Comparison of ENCODE assay signal across 13 cellular contexts in genomic region chr7:121020652-121021051, GRCh38. TPM values are rescaled to one million over a fixed set of nuclear protein-coding genes. Genes with fewer than 3 reads are reported as not detected.
DNase-seq lines count a peak whose midpoint lies in the region; ATAC-seq, FAIRE-seq and TF ChIP-seq lines count a peak whose summit lies in the region.
"Had no signal": no experiment of that assay in that cellular context is flagged by ENCODE, and none has a peak within 500 bp of the region (broad histone marks: within the 10 kb centered on the region; RNA-seq: fewer than 3 reads in every experiment).

No MANE protein-coding gene starts in this region.

- TF ChIP-seq POLR2A in sigmoid colon (IDR thresholded peaks at IDR 0.05) = no peak

- CTCF ChIA-PET in activated CD8-positive, alpha-beta T cell treated with anti-CD3 and anti-CD28 coated beads for 36 hours (lab: Charles Lee) = no interaction called here

- H3K4me1 ChIP-seq in SJSA1 (replicated peaks) = peaks cover 88% of the 10 kb centered on the region
- peaks cover 0 to 93% (median 72%) of the 10 kb centered on the region in 4 donors for H3K4me1 ChIP-seq in sigmoid colon

- no peaks in the 10 kb centered on the region for H3K27me3 ChIP-seq in SJSA1 (replicated peaks)
- no peaks in the 10 kb centered on the region for H3K27me3 ChIP-seq in sigmoid colon

- no peaks in the 10 kb centered on the region for H3K36me3 Mint-ChIP-seq in activated CD8-positive, alpha-beta T cell treated with anti-CD3 and anti-CD28 coated beads for 36 hours (ENCODE audit: low read depth)

- H3K27me3 Mint-ChIP-seq in activated CD8-positive, alpha-beta T cell treated with anti-CD3 and anti-CD28 coated beads for 36 hours = peaks cover 4% of the 10 kb centered on the region

- ATAC-seq in activated CD8-positive, alpha-beta T cell treated with anti-CD3 and anti-CD28 coated beads for 36 hours = no peak

- no peak for TF ChIP-seq CTCF in fibroblast of mammary gland (conservative IDR thresholded peaks at IDR 0.05; ENCODE audit: control insufficient read depth, insufficient read depth, low read depth, low read length)
- no peak for TF ChIP-seq CTCF in sigmoid colon (IDR thresholded peaks at IDR 0.05)
- no peak for TF ChIP-seq CTCF in activated CD8-positive, alpha-beta T cell treated with anti-CD3 and anti-CD28 coated beads for 36 hours (IDR thresholded peaks at IDR 0.05)

- FAIRE-seq in urothelium cell line (lab: Jason Lieb, UNC) = no peak
- FAIRE-seq: keratinocyte, small intestine had no signal

- no peaks in the 10 kb centered on the region for H3K9me3 Mint-ChIP-seq in activated CD8-positive, alpha-beta T cell treated with anti-CD3 and anti-CD28 coated beads for 36 hours

- H3K4me3 ChIP-seq in SJSA1 (no peak overlapping the region), fibroblast of mammary gland (ENCODE audit: control insufficient read depth, low read depth, low read length) (no peak overlapping the region), sigmoid colon (no peak overlapping the region)

- H3K27ac ChIP-seq in SJSA1 = peak overlapping the region; percentile 57
- H3K27ac ChIP-seq in sigmoid colon = peak overlapping the region; percentile 52 to 80 (median 66)

- POLR2A ChIA-PET in activated CD8-positive, alpha-beta T cell treated with anti-CD3 and anti-CD28 coated beads for 36 hours (lab: Charles Lee) = no interaction called here

- no peak overlapping the region for H3K27ac Mint-ChIP-seq in activated CD8-positive, alpha-beta T cell treated with anti-CD3 and anti-CD28 coated beads for 36 hours

- H3K36me3 ChIP-seq in SJSA1 (peaks cover 32% of the 10 kb centered on the region), sigmoid colon (no peaks in the 10 kb centered on the region)

- H3K9me3 ChIP-seq in SJSA1 (replicated peaks) (no peaks in the 10 kb centered on the region), sigmoid colon (no peaks in the 10 kb centered on the region)

- no peaks in the 10 kb centered on the region for H3K4me1 Mint-ChIP-seq in activated CD8-positive, alpha-beta T cell treated with anti-CD3 and anti-CD28 coated beads for 36 hours (ENCODE audit: low read depth)

- intact Hi-C loops in sigmoid colon (cut with DNase I) = no loop called here
- intact Hi-C loops in activated CD8-positive, alpha-beta T cell treated with anti-CD3 and anti-CD28 coated beads for 36 hours (cut with micrococcal nuclease) = no loop called here

- no peak overlapping the region for H3K4me3 Mint-ChIP-seq in activated CD8-positive, alpha-beta T cell treated with anti-CD3 and anti-CD28 coated beads for 36 hours

- TF ChIP-seq EP300 in sigmoid colon (IDR thresholded peaks at IDR 0.05) = no peak

- DNase-seq in H4 (ENCODE audit: low spot score) = peak; percentile 35
- DNase-seq in SJSA1 (ENCODE audit: low read depth in 1 of 2, low spot score in 2 of 2) = peak in 1 of 2 experiments; percentile 54
- peak; percentile 82 for DNase-seq in fibroblast of mammary gland (ENCODE audit: low read depth)
- DNase-seq in sigmoid colon = no peak
- no peak for DNase-seq in GF-D8 (lab: John Stamatoyannopoulos, UW)
- DNase-seq in NCI-H2196 (lab: John Stamatoyannopoulos, UW; ENCODE audit: unreplicated experiment) = no peak
- no peak for DNase-seq in activated CD8-positive, alpha-beta T cell treated with anti-CD3 and anti-CD28 coated beads for 36 hours
- DNase-seq in urothelium cell line (ENCODE audit: low spot score) = no peak
- DNase-seq: activated T-cell treated with anti-CD3 and anti-CD28 coated beads for 4 hours, DMS79, small intestine, T-helper 9 cell had no signal

RNA-seq across cellular contexts. Expression of gene CPED1, which starts 32.1 kb away (rescaled TPM):
- total RNA-seq in H4 (2014; rRNA removed; shearing (Covaris generic)) = 23.8 and 26.5 TPM in 2 replicates
- 46.6 and 64.8 TPM in 2 replicates for total RNA-seq in SJSA1 (2014; rRNA removed; shearing (Covaris generic))
- 100 to 1,000 TPM in 1 of 4 donors, 10 to 100 TPM in 3; 79.6 to 120 (median 89.3) TPM for total RNA-seq in sigmoid colon
- polyA plus RNA-seq in sigmoid colon = 1 to 10 TPM; 1.2 to 2.2 (median 1.8) TPM
- total RNA-seq in activated CD8-positive, alpha-beta T cell treated with anti-CD3 and anti-CD28 coated beads for 36 hours = not detected

Comparison
In these comparisons a context has a peak if more than half of its experiments do, and no peak if none do; other contexts are left out.
1. DNase-seq: peak in H4 (single experiment) and fibroblast of mammary gland (single experiment); none in sigmoid colon (single experiment), GF-D8 (single experiment), NCI-H2196 (single experiment), activated CD8-positive, alpha-beta T cell treated with anti-CD3 and anti-CD28 coated beads for 36 hours (single experiment) and urothelium cell line (single experiment).
2. RNA of gene CPED1, which starts 32.1 kb away (total RNA-seq): 79.6 to 120 TPM in sigmoid colon, 46.6 to 64.8 TPM in SJSA1 and 23.8 to 26.5 TPM in H4; not detected in activated CD8-positive, alpha-beta T cell treated with anti-CD3 and anti-CD28 coated beads for 36 hours; every median in the first group is over 10 times any median in the second.